In the genomic region with DNA sequence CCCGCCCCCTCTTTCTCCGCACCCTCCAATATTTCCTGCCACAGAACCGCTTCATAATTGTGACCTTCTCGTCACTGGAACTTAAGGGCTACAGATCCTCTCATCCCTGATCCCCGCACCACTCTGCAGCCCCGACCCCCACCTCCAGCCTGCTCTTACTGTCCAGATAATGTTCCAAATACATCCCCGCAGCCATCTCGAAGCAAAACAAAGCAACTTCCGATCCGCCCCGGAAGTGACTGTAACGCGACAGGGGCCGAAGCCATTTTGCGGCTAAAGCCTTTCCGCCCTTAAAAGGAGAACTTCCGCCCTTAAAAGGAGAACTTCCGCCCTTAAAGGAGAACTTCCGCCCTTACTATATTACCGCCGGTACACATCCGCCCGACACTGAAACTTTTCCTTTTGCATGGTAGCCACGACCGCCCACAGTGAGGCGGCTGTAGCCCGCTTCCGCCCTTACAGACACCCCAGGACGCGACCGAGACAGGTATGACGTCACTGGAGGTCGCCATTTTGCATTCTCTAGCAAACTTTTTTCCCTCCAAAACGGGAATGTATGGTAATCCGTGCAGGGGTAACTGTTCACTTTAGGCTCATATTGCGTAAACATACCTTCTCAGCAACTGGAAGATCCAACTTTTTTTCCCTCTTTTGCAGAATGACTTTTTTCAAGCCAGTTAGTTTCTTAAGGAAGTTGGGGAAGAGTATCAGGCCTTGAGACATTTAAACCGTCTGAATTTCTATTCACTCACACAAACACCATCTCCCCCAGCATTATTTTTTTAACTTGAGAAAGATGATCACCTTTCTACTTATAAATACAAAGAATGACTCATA, we compare ENCODE assay signal across 1 cellular context.
TF ChIP-seq lines count a peak whose summit lies in the region.

A gene (minus strand): TSS at position 214 of the 837 bp plus-strand sequence. CDS start 18 bp downstream, at position 196.

TF ChIP-seq in HepG2, 621 proteins besides CTCF, POLR2A, EP300 and RAD21 (continued from another document and continues in another):
- TF ChIP-seq, protein P1, sequence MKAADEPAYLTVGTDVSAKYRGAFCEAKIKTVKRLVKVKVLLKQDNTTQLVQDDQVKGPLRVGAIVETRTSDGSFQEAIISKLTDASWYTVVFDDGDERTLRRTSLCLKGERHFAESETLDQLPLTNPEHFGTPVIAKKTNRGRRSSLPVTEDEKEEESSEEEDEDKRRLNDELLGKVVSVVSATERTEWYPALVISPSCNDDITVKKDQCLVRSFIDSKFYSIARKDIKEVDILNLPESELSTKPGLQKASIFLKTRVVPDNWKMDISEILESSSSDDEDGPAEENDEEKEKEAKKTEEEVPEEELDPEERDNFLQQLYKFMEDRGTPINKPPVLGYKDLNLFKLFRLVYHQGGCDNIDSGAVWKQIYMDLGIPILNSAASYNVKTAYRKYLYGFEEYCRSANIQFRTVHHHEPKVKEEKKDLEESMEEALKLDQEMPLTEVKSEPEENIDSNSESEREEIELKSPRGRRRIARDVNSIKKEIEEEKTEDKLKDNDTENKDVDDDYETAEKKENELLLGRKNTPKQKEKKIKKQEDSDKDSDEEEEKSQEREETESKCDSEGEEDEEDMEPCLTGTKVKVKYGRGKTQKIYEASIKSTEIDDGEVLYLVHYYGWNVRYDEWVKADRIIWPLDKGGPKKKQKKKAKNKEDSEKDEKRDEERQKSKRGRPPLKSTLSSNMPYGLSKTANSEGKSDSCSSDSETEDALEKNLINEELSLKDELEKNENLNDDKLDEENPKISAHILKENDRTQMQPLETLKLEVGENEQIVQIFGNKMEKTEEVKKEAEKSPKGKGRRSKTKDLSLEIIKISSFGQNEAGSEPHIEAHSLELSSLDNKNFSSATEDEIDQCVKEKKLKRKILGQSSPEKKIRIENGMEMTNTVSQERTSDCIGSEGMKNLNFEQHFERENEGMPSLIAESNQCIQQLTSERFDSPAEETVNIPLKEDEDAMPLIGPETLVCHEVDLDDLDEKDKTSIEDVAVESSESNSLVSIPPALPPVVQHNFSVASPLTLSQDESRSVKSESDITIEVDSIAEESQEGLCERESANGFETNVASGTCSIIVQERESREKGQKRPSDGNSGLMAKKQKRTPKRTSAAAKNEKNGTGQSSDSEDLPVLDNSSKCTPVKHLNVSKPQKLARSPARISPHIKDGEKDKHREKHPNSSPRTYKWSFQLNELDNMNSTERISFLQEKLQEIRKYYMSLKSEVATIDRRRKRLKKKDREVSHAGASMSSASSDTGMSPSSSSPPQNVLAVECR (CRISPR knock-in tag; IDR thresholded peaks at IDR 0.05; ENCODE audit: borderline replicate concordance): peak; percentile 96
- TF ChIP-seq, protein P2, sequence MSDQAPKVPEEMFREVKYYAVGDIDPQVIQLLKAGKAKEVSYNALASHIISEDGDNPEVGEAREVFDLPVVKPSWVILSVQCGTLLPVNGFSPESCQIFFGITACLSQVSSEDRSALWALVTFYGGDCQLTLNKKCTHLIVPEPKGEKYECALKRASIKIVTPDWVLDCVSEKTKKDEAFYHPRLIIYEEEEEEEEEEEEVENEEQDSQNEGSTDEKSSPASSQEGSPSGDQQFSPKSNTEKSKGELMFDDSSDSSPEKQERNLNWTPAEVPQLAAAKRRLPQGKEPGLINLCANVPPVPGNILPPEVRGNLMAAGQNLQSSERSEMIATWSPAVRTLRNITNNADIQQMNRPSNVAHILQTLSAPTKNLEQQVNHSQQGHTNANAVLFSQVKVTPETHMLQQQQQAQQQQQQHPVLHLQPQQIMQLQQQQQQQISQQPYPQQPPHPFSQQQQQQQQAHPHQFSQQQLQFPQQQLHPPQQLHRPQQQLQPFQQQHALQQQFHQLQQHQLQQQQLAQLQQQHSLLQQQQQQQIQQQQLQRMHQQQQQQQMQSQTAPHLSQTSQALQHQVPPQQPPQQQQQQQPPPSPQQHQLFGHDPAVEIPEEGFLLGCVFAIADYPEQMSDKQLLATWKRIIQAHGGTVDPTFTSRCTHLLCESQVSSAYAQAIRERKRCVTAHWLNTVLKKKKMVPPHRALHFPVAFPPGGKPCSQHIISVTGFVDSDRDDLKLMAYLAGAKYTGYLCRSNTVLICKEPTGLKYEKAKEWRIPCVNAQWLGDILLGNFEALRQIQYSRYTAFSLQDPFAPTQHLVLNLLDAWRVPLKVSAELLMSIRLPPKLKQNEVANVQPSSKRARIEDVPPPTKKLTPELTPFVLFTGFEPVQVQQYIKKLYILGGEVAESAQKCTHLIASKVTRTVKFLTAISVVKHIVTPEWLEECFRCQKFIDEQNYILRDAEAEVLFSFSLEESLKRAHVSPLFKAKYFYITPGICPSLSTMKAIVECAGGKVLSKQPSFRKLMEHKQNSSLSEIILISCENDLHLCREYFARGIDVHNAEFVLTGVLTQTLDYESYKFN (CRISPR knock-in tag; conservative IDR thresholded peaks at IDR 0.05): peak; percentile 17; the same call in 1 of the 2 replicates
- peak; percentile 44; the same call in 1 of the 2 replicates for TF ChIP-seq ZZZ3 (CRISPR knock-in tag; IDR thresholded peaks at IDR 0.05; ENCODE audit: borderline replicate concordance)
- peak; percentile 93 for TF ChIP-seq SP4 (CRISPR knock-in tag; IDR thresholded peaks at IDR 0.05)
- no peak for TF ChIP-seq IKZF4 (CRISPR knock-in tag; IDR thresholded peaks at IDR 0.05; ENCODE audit: borderline replicate concordance, low read depth, not compliant biosample characterization)
- peak; percentile 73; the same call in 1 of the 2 replicates for TF ChIP-seq ZNF607 (CRISPR knock-in tag; IDR thresholded peaks at IDR 0.05; ENCODE audit: borderline replicate concordance)
- TF ChIP-seq MBNL3 (CRISPR knock-in tag; conservative IDR thresholded peaks at IDR 0.05): no peak
- TF ChIP-seq ZNF350 (CRISPR knock-in tag; IDR thresholded peaks at IDR 0.05; ENCODE audit: borderline replicate concordance, low read depth): peak; percentile 94; the same call in 1 of the 2 replicates
- TF ChIP-seq RARG (CRISPR knock-in tag; IDR thresholded peaks at IDR 0.05; ENCODE audit: low read depth): no peak
- peak; percentile 100 for TF ChIP-seq HOXA3 (CRISPR knock-in tag; IDR thresholded peaks at IDR 0.05)
- 0 out of 2 replicates have a peak, but pooled peaks have one; percentile 26 for TF ChIP-seq JUN (CRISPR knock-in tag; IDR thresholded peaks at IDR 0.05)
- no peak for TF ChIP-seq ZNF484 (CRISPR knock-in tag; IDR thresholded peaks at IDR 0.05; ENCODE audit: borderline replicate concordance, low read depth)
- TF ChIP-seq, protein P3, sequence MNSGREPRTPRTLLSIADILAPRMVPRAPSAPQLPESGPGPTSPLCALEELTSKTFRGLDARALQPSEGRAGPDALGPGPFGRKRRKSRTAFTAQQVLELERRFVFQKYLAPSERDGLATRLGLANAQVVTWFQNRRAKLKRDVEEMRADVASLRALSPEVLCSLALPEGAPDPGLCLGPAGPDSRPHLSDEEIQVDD (CRISPR knock-in tag; IDR thresholded peaks at IDR 0.05; ENCODE audit: borderline replicate concordance): no peak
- no peak for TF ChIP-seq TCF12 (IDR thresholded peaks at IDR 0.05)
- TF ChIP-seq TCF12 (CRISPR knock-in tag; IDR thresholded peaks at IDR 0.05): 0 out of 2 replicates have a peak, but pooled peaks have one; percentile 32
- TF ChIP-seq NFIC (IDR thresholded peaks at IDR 0.05; ENCODE audit: low read length): peak; percentile 55; the same call in 1 of the 2 replicates
- TF ChIP-seq ZMYM4 (CRISPR knock-in tag; IDR thresholded peaks at IDR 0.05): peak; percentile 76
- TF ChIP-seq ZNF331 (CRISPR knock-in tag; IDR thresholded peaks at IDR 0.05): peak; percentile 48; the same call in 1 of the 2 replicates
- TF ChIP-seq, protein P4, sequence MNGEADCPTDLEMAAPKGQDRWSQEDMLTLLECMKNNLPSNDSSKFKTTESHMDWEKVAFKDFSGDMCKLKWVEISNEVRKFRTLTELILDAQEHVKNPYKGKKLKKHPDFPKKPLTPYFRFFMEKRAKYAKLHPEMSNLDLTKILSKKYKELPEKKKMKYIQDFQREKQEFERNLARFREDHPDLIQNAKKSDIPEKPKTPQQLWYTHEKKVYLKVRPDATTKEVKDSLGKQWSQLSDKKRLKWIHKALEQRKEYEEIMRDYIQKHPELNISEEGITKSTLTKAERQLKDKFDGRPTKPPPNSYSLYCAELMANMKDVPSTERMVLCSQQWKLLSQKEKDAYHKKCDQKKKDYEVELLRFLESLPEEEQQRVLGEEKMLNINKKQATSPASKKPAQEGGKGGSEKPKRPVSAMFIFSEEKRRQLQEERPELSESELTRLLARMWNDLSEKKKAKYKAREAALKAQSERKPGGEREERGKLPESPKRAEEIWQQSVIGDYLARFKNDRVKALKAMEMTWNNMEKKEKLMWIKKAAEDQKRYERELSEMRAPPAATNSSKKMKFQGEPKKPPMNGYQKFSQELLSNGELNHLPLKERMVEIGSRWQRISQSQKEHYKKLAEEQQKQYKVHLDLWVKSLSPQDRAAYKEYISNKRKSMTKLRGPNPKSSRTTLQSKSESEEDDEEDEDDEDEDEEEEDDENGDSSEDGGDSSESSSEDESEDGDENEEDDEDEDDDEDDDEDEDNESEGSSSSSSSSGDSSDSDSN (CRISPR knock-in tag; IDR thresholded peaks at IDR 0.05): peak; percentile 20; the same call in 1 of the 2 replicates
- peak; percentile 38; the same call in 1 of the 2 replicates for TF ChIP-seq SIX4 (CRISPR knock-in tag; IDR thresholded peaks at IDR 0.05)
- TF ChIP-seq KLF11 (CRISPR knock-in tag; IDR thresholded peaks at IDR 0.05): no peak; the same call in 1 of the 2 replicates
- peak; percentile 100 for TF ChIP-seq ELF1 (CRISPR knock-in tag; IDR thresholded peaks at IDR 0.05)
- TF ChIP-seq ZBTB7B (CRISPR knock-in tag; IDR thresholded peaks at IDR 0.05): 0 out of 2 replicates have a peak, but pooled peaks have one; percentile 14
- TF ChIP-seq, protein P5, sequence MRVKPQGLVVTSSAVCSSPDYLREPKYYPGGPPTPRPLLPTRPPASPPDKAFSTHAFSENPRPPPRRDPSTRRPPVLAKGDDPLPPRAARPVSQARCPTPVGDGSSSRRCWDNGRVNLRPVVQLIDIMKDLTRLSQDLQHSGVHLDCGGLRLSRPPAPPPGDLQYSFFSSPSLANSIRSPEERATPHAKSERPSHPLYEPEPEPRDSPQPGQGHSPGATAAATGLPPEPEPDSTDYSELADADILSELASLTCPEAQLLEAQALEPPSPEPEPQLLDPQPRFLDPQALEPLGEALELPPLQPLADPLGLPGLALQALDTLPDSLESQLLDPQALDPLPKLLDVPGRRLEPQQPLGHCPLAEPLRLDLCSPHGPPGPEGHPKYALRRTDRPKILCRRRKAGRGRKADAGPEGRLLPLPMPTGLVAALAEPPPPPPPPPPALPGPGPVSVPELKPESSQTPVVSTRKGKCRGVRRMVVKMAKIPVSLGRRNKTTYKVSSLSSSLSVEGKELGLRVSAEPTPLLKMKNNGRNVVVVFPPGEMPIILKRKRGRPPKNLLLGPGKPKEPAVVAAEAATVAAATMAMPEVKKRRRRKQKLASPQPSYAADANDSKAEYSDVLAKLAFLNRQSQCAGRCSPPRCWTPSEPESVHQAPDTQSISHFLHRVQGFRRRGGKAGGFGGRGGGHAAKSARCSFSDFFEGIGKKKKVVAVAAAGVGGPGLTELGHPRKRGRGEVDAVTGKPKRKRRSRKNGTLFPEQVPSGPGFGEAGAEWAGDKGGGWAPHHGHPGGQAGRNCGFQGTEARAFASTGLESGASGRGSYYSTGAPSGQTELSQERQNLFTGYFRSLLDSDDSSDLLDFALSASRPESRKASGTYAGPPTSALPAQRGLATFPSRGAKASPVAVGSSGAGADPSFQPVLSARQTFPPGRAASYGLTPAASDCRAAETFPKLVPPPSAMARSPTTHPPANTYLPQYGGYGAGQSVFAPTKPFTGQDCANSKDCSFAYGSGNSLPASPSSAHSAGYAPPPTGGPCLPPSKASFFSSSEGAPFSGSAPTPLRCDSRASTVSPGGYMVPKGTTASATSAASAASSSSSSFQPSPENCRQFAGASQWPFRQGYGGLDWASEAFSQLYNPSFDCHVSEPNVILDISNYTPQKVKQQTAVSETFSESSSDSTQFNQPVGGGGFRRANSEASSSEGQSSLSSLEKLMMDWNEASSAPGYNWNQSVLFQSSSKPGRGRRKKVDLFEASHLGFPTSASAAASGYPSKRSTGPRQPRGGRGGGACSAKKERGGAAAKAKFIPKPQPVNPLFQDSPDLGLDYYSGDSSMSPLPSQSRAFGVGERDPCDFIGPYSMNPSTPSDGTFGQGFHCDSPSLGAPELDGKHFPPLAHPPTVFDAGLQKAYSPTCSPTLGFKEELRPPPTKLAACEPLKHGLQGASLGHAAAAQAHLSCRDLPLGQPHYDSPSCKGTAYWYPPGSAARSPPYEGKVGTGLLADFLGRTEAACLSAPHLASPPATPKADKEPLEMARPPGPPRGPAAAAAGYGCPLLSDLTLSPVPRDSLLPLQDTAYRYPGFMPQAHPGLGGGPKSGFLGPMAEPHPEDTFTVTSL (CRISPR knock-in tag; IDR thresholded peaks at IDR 0.05; ENCODE audit: borderline replicate concordance): no peak
- peak; percentile 98 for TF ChIP-seq NR2C2 (CRISPR knock-in tag; IDR thresholded peaks at IDR 0.05; ENCODE audit: borderline replicate concordance)
- TF ChIP-seq ZC3H4 (CRISPR knock-in tag; IDR thresholded peaks at IDR 0.05; ENCODE audit: borderline replicate concordance): no peak
- peak; percentile 81; the same call in 1 of the 2 replicates for TF ChIP-seq RFXAP (CRISPR knock-in tag; IDR thresholded peaks at IDR 0.05; ENCODE audit: borderline replicate concordance)
- 0 out of 2 replicates have a peak, but pooled peaks have one; percentile 65 for TF ChIP-seq ZSCAN30 (CRISPR knock-in tag; IDR thresholded peaks at IDR 0.05)
- no peak for TF ChIP-seq FOXA1 (IDR thresholded peaks at IDR 0.05)
- peak; percentile 78 for TF ChIP-seq FOXA1 (CRISPR knock-in tag; IDR thresholded peaks at IDR 0.05)
- 0 out of 2 replicates have a peak, but pooled peaks have one; percentile 14 for TF ChIP-seq ZSCAN29 (CRISPR knock-in tag; conservative IDR thresholded peaks at IDR 0.05)
- TF ChIP-seq, protein P6, sequence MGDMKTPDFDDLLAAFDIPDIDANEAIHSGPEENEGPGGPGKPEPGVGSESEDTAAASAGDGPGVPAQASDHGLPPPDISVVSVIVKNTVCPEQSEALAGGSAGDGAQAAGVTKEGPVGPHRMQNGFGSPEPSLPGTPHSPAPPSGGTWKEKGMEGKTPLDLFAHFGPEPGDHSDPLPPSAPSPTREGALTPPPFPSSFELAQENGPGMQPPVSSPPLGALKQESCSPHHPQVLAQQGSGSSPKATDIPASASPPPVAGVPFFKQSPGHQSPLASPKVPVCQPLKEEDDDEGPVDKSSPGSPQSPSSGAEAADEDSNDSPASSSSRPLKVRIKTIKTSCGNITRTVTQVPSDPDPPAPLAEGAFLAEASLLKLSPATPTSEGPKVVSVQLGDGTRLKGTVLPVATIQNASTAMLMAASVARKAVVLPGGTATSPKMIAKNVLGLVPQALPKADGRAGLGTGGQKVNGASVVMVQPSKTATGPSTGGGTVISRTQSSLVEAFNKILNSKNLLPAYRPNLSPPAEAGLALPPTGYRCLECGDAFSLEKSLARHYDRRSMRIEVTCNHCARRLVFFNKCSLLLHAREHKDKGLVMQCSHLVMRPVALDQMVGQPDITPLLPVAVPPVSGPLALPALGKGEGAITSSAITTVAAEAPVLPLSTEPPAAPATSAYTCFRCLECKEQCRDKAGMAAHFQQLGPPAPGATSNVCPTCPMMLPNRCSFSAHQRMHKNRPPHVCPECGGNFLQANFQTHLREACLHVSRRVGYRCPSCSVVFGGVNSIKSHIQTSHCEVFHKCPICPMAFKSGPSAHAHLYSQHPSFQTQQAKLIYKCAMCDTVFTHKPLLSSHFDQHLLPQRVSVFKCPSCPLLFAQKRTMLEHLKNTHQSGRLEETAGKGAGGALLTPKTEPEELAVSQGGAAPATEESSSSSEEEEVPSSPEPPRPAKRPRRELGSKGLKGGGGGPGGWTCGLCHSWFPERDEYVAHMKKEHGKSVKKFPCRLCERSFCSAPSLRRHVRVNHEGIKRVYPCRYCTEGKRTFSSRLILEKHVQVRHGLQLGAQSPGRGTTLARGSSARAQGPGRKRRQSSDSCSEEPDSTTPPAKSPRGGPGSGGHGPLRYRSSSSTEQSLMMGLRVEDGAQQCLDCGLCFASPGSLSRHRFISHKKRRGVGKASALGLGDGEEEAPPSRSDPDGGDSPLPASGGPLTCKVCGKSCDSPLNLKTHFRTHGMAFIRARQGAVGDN (CRISPR knock-in tag; IDR thresholded peaks at IDR 0.05): peak; percentile 72
- TF ChIP-seq ZNF564 (CRISPR knock-in tag; IDR thresholded peaks at IDR 0.05): 0 out of 2 replicates have a peak, but pooled peaks have one; percentile 2
- no peak for TF ChIP-seq ZNF777 (CRISPR knock-in tag; IDR thresholded peaks at IDR 0.05)
- TF ChIP-seq TARDBP (CRISPR knock-in tag; IDR thresholded peaks at IDR 0.05): peak; percentile 86
